ENCODE assay signal across 8 cellular contexts in genomic region chr17:14427914-14428639, GRCh38.
A peak's percentile ranks its signal among the peaks of the same experiment; 100 is the strongest.
DNase-seq lines count a peak whose midpoint lies in the region; ATAC-seq lines count a peak whose summit lies in the region.

No MANE protein-coding gene starts in this region.

- no peak overlapping the region for H4K91ac ChIP-seq in trophoblast cell (ENCODE audit: low read depth, low read length)

- no peaks in the 10 kb centered on the region for H3K36me3 ChIP-seq in trophoblast cell (ENCODE audit: control insufficient read depth in 1 of 2, insufficient read depth in 2 of 2, low read length in 2 of 2)

- H3K27ac ChIP-seq in trophoblast cell (ENCODE audit: low read depth, low read length): no peak overlapping the region

- H3K4ac ChIP-seq in trophoblast cell (ENCODE audit: low read depth, low read length): no peak overlapping the region

- no peak overlapping the region for H3K9ac ChIP-seq in trophoblast cell (ENCODE audit: low read length)

- no peaks in the 10 kb centered on the region for H3K4me1 ChIP-seq in trophoblast cell (ENCODE audit: control insufficient read depth in 1 of 2, insufficient read depth in 2 of 2, low read length in 2 of 2)

- H3K4me2 ChIP-seq in trophoblast cell (ENCODE audit: low read length): no peak overlapping the region

- H3K79me1 ChIP-seq in trophoblast cell (ENCODE audit: low read length): no peaks in the 10 kb centered on the region

- H3K27me3 ChIP-seq in trophoblast cell (ENCODE audit: insufficient read depth, low read length): no peaks in the 10 kb centered on the region

- H3K23ac ChIP-seq in trophoblast cell (ENCODE audit: low read length): no peak overlapping the region

- no peak overlapping the region for H2AFZ ChIP-seq in trophoblast cell (ENCODE audit: insufficient read depth, low read length, poor library complexity)

- H3K4me3 ChIP-seq in trophoblast cell (ENCODE audit: low read depth, low read length): no peak overlapping the region

- ATAC-seq in GM18907 (IDR thresholded peaks at IDR 0.05; ENCODE audit: unreplicated experiment) (peak; percentile 89), HG03469 (IDR thresholded peaks at IDR 0.05; ENCODE audit: unreplicated experiment) (peak; percentile 76), left lobe of liver (no peak), HG02970 (IDR thresholded peaks at IDR 0.05; ENCODE audit: low FRiP score, unreplicated experiment) (no peak)

- H3K9me3 ChIP-seq in trophoblast cell (ENCODE audit: insufficient read depth, low read depth, low read length): no peaks in the 10 kb centered on the region

- no CpG with 5 or more reads among the region's 13 CpGs for WGBS in trophoblast cell (ENCODE audit: extremely low coverage, insufficient coverage, insufficient read length)

- no peak overlapping the region for H4K8ac ChIP-seq in trophoblast cell (ENCODE audit: low read depth, low read length)

- no peak overlapping the region for H2AK5ac ChIP-seq in trophoblast cell (ENCODE audit: low read length)

- H3K14ac ChIP-seq in trophoblast cell (ENCODE audit: low read length): no peak overlapping the region

- H4K12ac ChIP-seq in trophoblast cell (ENCODE audit: low read depth, low read length): no peak overlapping the region

- no peak overlapping the region for H2BK12ac ChIP-seq in trophoblast cell (ENCODE audit: low read length)

- no peaks in the 10 kb centered on the region for H3K79me2 ChIP-seq in trophoblast cell (ENCODE audit: control insufficient read depth, insufficient read depth, low read length, poor library complexity)

- H3K18ac ChIP-seq in trophoblast cell (ENCODE audit: low read length): no peak overlapping the region

- H2BK5ac ChIP-seq in trophoblast cell (ENCODE audit: low read depth, low read length, poor library complexity): no peak overlapping the region

- DNase-seq in activated T-helper 1 cell treated with Interleukin-2 at 50 U/mL for 16 hours (ENCODE audit: low read depth): peak; percentile 27
- peak; percentile 4 to 12 for DNase-seq in stimulated activated CD4-positive, alpha-beta T cell treated with anti-CD3 and anti-CD28 coated beads, Interleukin-4, amount 100 ng/mL, for 48 hours (ENCODE audit: low read depth in 2 of 2)
- DNase-seq in left lobe of liver (ENCODE audit: low spot score): no peak
- DNase-seq in NCI-H1930 (lab: John Stamatoyannopoulos, UW): no peak
- DNase-seq in trophoblast cell: no peak

- H2BK120ac ChIP-seq in trophoblast cell (ENCODE audit: insufficient read depth, low read length, poor library complexity): no peak overlapping the region

Comparison
In these comparisons a context has a peak if more than half of its experiments do, and no peak if none do; other contexts are left out.
1. ATAC-seq: peak in GM18907 (single experiment) and HG03469 (single experiment); none in left lobe of liver (single experiment) and HG02970 (single experiment).
2. DNase-seq: peak in activated T-helper 1 cell treated with Interleukin-2 at 50 U/mL for 16 hours (single experiment) and stimulated activated CD4-positive, alpha-beta T cell treated with anti-CD3 and anti-CD28 coated beads, Interleukin-4, amount 100 ng/mL, for 48 hours (2 of 2); none in left lobe of liver (single experiment), NCI-H1930 (0 of 2) and trophoblast cell (0 of 2).